In genomic region chr7:44965937-44966730, GRCh38 we compare ENCODE assay signal across 20 cellular contexts.
DNase-seq lines count a peak whose midpoint lies in the region; ATAC-seq, FAIRE-seq and TF ChIP-seq lines count a peak whose summit lies in the region.
"Had no signal": no experiment of that assay in that cellular context is flagged by ENCODE, and none has a peak within 500 bp of the region (broad histone marks: within the 10 kb centered on the region; RNA-seq: fewer than 3 reads in every experiment).

No MANE protein-coding gene starts in this region.

- peak; percentile 56 for DNase-seq in activated CD8-positive, alpha-beta memory T cell treated with anti-CD3 and anti-CD28 coated beads for 24 hours
- no peak for DNase-seq in activated CD8-positive, alpha-beta memory T cell treated with anti-CD3 and anti-CD28 coated beads, Interleukin-2, amount 50 U/mL, for 4 hours
- DNase-seq in coronary artery (ENCODE audit: low spot score): peak; percentile 61
- DNase-seq in stimulated activated effector memory CD8-positive, alpha-beta T cell treated with anti-CD3 and anti-CD28 coated beads, Interleukin-12 subunit alpha, Interleukin-12 subunit beta, amount 100 ng/mL, for 72 hours (ENCODE audit: low spot score in 2 of 2): peak in 1 of 2 donors; percentile 58
- no peak for DNase-seq in GM19239 (ENCODE audit: insufficient read length, low spot score)
- DNase-seq: ACHN; Karpas-422; NCI-H1105 treated with DMSO at 0.1 percent for 48 hours; NK-92 treated with Interleukin-12 subunit alpha and Interleukin-12 subunit beta, amount 100 ng/mL, for 24 hours; nucleus accumbens; trophoblast cell had no signal

- peak overlapping the region; percentile 37 for H3K27ac Mint-ChIP-seq in stimulated activated effector memory CD8-positive, alpha-beta T cell treated with anti-CD3 and anti-CD28 coated beads, Interleukin-12 subunit alpha, Interleukin-12 subunit beta, amount 100 ng/mL, for 72 hours

- H3K4me3 ChIP-seq in coronary artery: no peak overlapping the region
- H3K4me3 ChIP-seq: adrenal gland, hepatocyte had no signal

- TF ChIP-seq POLR2A in GM18526 (IDR thresholded peaks at IDR 0.05; ENCODE audit: extremely low read depth, insufficient read length): peak; percentile 27

- no peak overlapping the region for H3K4me3 Mint-ChIP-seq in stimulated activated effector memory CD8-positive, alpha-beta T cell treated with anti-CD3 and anti-CD28 coated beads, Interleukin-12 subunit alpha, Interleukin-12 subunit beta, amount 100 ng/mL, for 72 hours
- H3K4me3 Mint-ChIP-seq: central memory CD8-positive, alpha-beta T cell; T-cell had no signal

- ATAC-seq in stimulated activated effector memory CD8-positive, alpha-beta T cell treated with anti-CD3 and anti-CD28 coated beads, Interleukin-12 subunit alpha, Interleukin-12 subunit beta, amount 100 ng/mL, for 72 hours: no peak
- ATAC-seq in HG03520 (IDR thresholded peaks at IDR 0.05; ENCODE audit: unreplicated experiment) (no peak), GM21360 (IDR thresholded peaks at IDR 0.05; ENCODE audit: unreplicated experiment) (no peak)
- ATAC-seq: T-cell had no signal

- H3K4me1 Mint-ChIP-seq in stimulated activated effector memory CD8-positive, alpha-beta T cell treated with anti-CD3 and anti-CD28 coated beads, Interleukin-12 subunit alpha, Interleukin-12 subunit beta, amount 100 ng/mL, for 72 hours: peaks cover 39% of the 10 kb centered on the region

- no peaks in the 10 kb centered on the region for H3K9me3 Mint-ChIP-seq in stimulated activated effector memory CD8-positive, alpha-beta T cell treated with anti-CD3 and anti-CD28 coated beads, Interleukin-12 subunit alpha, Interleukin-12 subunit beta, amount 100 ng/mL, for 72 hours
- H3K9me3 Mint-ChIP-seq: central memory CD8-positive, alpha-beta T cell; T-cell had no signal

- no peak for FAIRE-seq in GM19239 (lab: Jason Lieb, UNC)
- FAIRE-seq: H54 had no signal

- H3K36me3 Mint-ChIP-seq in stimulated activated effector memory CD8-positive, alpha-beta T cell treated with anti-CD3 and anti-CD28 coated beads, Interleukin-12 subunit alpha, Interleukin-12 subunit beta, amount 100 ng/mL, for 72 hours: peaks cover 98% of the 10 kb centered on the region

- no peak overlapping the region for H3K27ac ChIP-seq in coronary artery
- H3K27ac ChIP-seq: adrenal gland, hepatocyte, RWPE1 had no signal

- no peak for TF ChIP-seq CTCF in coronary artery (IDR thresholded peaks at IDR 0.05)

Comparison
In these comparisons a context has a peak if more than half of its experiments do, and no peak if none do; other contexts are left out.
1. DNase-seq: peak in activated CD8-positive, alpha-beta memory T cell treated with anti-CD3 and anti-CD28 coated beads for 24 hours (single experiment) and coronary artery (single experiment); none in activated CD8-positive, alpha-beta memory T cell treated with anti-CD3 and anti-CD28 coated beads, Interleukin-2, amount 50 U/mL, for 4 hours (single experiment) and GM19239 (single experiment).